14 cellular contexts compared by ENCODE assay signal in the genomic region with DNA sequence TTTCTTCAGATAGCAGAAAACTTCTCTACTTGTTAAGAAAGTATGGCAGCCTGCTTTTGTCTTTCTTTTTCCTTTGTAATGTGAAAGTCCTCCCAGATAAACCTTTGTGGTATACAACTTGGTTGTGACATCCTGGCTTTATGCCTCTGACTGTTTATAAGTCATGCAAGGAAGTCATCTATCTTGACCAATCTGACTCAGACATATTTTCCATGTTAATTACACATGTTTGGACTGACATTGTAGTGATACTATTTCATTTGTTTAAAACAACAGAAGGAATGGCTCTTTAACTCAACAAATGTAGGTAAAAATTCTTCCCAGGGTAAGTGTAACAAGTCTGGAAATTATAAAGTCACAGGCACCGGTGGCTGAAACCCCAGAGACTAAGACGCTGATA.
DNase-seq lines count a peak whose midpoint lies in the region; ATAC-seq and TF ChIP-seq lines count a peak whose summit lies in the region.
"Had no signal": no experiment of that assay in that cellular context is flagged by ENCODE, and none has a peak within 500 bp of the region (broad histone marks: within the 10 kb centered on the region; RNA-seq: fewer than 3 reads in every experiment).

No MANE protein-coding gene starts in this region.

- H2AFZ ChIP-seq in ACC112 (ENCODE audit: low read length, unreplicated experiment): peak overlapping the region; percentile 81

- no peaks in the 10 kb centered on the region for H3K36me3 ChIP-seq in ACC112 (ENCODE audit: insufficient read depth, low read length)
- H3K36me3 ChIP-seq in lower lobe of right lung: no peaks in the 10 kb centered on the region
- H3K36me3 ChIP-seq in CD8-positive, alpha-beta T cell (ENCODE audit: insufficient read depth, low read length): no peaks in the 10 kb centered on the region
- H3K36me3 ChIP-seq: spleen, WERI-Rb-1 had no signal

- no peaks in the 10 kb centered on the region for H3K27me3 Mint-ChIP-seq in CD8-positive, alpha-beta T cell (ENCODE audit: low read depth)
- no peaks in the 10 kb centered on the region for H3K27me3 Mint-ChIP-seq in natural killer cell treated with Interleukin-12 subunit alpha and Interleukin-12 subunit beta and Interleukin-15 and Interleukin-18, amount 100 ng/mL, for 72 hours

- H3K79me2 ChIP-seq in ACC112 (ENCODE audit: control insufficient read depth, insufficient read depth, low read length, unreplicated experiment): no peaks in the 10 kb centered on the region

- intact Hi-C loops in lower lobe of right lung (cut with DNase I): no loop called here
- intact Hi-C loops in CD8-positive, alpha-beta T cell (cut with DNase I, micrococcal nuclease): no loop called here

- peaks cover 42% of the 10 kb centered on the region for H3K4me1 ChIP-seq in ACC112 (ENCODE audit: control insufficient read depth, insufficient read depth, low read length, unreplicated experiment)
- no peaks in the 10 kb centered on the region for H3K4me1 ChIP-seq in lower lobe of right lung
- no peaks in the 10 kb centered on the region for H3K4me1 ChIP-seq in CD8-positive, alpha-beta T cell (ENCODE audit: insufficient read depth, low read length)

- POLR2A ChIA-PET in CD8-positive, alpha-beta T cell (lab: Charles Lee): no interaction called here

- no peaks in the 10 kb centered on the region for H3K9me3 Mint-ChIP-seq in CD8-positive, alpha-beta T cell
- no peaks in the 10 kb centered on the region for H3K9me3 Mint-ChIP-seq in natural killer cell treated with Interleukin-12 subunit alpha and Interleukin-12 subunit beta and Interleukin-15 and Interleukin-18, amount 100 ng/mL, for 72 hours
- H3K9me3 Mint-ChIP-seq: activated T-helper 17 cell treated with anti-CD3 and anti-CD28 coated beads, Interleukin-2, amount 50 U/mL, for 72 hours had no signal

- H3K4me1 Mint-ChIP-seq in CD8-positive, alpha-beta T cell (ENCODE audit: low read depth): no peaks in the 10 kb centered on the region
- no peaks in the 10 kb centered on the region for H3K4me1 Mint-ChIP-seq in natural killer cell treated with Interleukin-12 subunit alpha and Interleukin-12 subunit beta and Interleukin-15 and Interleukin-18, amount 100 ng/mL, for 72 hours (ENCODE audit: low read depth in 2 of 2)
- H3K4me1 Mint-ChIP-seq: activated T-helper 17 cell treated with anti-CD3 and anti-CD28 coated beads, Interleukin-2, amount 50 U/mL, for 72 hours had no signal

- ATAC-seq in lower lobe of right lung: peak; percentile 49 to 50
- ATAC-seq in CD8-positive, alpha-beta T cell: no peak
- ATAC-seq in natural killer cell treated with Interleukin-12 subunit alpha and Interleukin-12 subunit beta and Interleukin-15 and Interleukin-18, amount 100 ng/mL, for 72 hours: no peak
- ATAC-seq: activated T-helper 17 cell treated with anti-CD3 and anti-CD28 coated beads, Interleukin-2, amount 50 U/mL, for 72 hours; left lobe of liver had no signal

- no peak overlapping the region for H3K27ac Mint-ChIP-seq in CD8-positive, alpha-beta T cell
- no peak overlapping the region for H3K27ac Mint-ChIP-seq in natural killer cell treated with Interleukin-12 subunit alpha and Interleukin-12 subunit beta and Interleukin-15 and Interleukin-18, amount 100 ng/mL, for 72 hours
- H3K27ac Mint-ChIP-seq: activated T-helper 17 cell treated with anti-CD3 and anti-CD28 coated beads, Interleukin-2, amount 50 U/mL, for 72 hours had no signal

- no peaks in the 10 kb centered on the region for H3K9me3 ChIP-seq in lower lobe of right lung
- H3K9me3 ChIP-seq in CD8-positive, alpha-beta T cell (ENCODE audit: low read length): no peaks in the 10 kb centered on the region
- H3K9me3 ChIP-seq: spleen had no signal

- peak overlapping the region; percentile 37; the same call in 1 of the 2 replicates for H3K4me3 ChIP-seq in ACC112 (ENCODE audit: low read depth, low read length)
- no peak overlapping the region for H3K4me3 ChIP-seq in epithelial cell of esophagus (ENCODE audit: low read length)
- no peak overlapping the region for H3K4me3 ChIP-seq in lower lobe of right lung
- no peak overlapping the region for H3K4me3 ChIP-seq in CD8-positive, alpha-beta T cell (ENCODE audit: low read depth, low read length)
- H3K4me3 ChIP-seq: spleen had no signal

- TF ChIP-seq CTCF in epithelial cell of esophagus (IDR thresholded peaks at IDR 0.05; ENCODE audit: insufficient read depth, low read depth, low read length, missing control alignments): no peak
- no peak for TF ChIP-seq CTCF in lower lobe of right lung (IDR thresholded peaks at IDR 0.05)
- no peak for TF ChIP-seq CTCF in CD8-positive, alpha-beta T cell (IDR thresholded peaks at IDR 0.05)

- H3K27me3 ChIP-seq in ACC112 (ENCODE audit: insufficient read depth, low read length) (no peaks in the 10 kb centered on the region), lower lobe of right lung (ENCODE audit: low read depth) (no peaks in the 10 kb centered on the region)
- no peaks in the 10 kb centered on the region for H3K27me3 ChIP-seq in CD8-positive, alpha-beta T cell (ENCODE audit: insufficient read depth, low read length)
- H3K27me3 ChIP-seq: spleen had no signal

- H3K27ac ChIP-seq in ACC112 (ENCODE audit: low read depth, low read length): peak overlapping the region; percentile 79
- H3K27ac ChIP-seq in lower lobe of right lung: no peak overlapping the region
- H3K27ac ChIP-seq in CD8-positive, alpha-beta T cell (ENCODE audit: low read depth, low read length): no peak overlapping the region
- H3K27ac ChIP-seq: spleen, WERI-Rb-1 had no signal

- no peak overlapping the region for H3K4me3 Mint-ChIP-seq in CD8-positive, alpha-beta T cell
- H3K4me3 Mint-ChIP-seq in natural killer cell treated with Interleukin-12 subunit alpha and Interleukin-12 subunit beta and Interleukin-15 and Interleukin-18, amount 100 ng/mL, for 72 hours: no peak overlapping the region
- H3K4me3 Mint-ChIP-seq: activated T-helper 17 cell treated with anti-CD3 and anti-CD28 coated beads, Interleukin-2, amount 50 U/mL, for 72 hours had no signal

- H3K36me3 Mint-ChIP-seq in CD8-positive, alpha-beta T cell: no peaks in the 10 kb centered on the region
- no peaks in the 10 kb centered on the region for H3K36me3 Mint-ChIP-seq in natural killer cell treated with Interleukin-12 subunit alpha and Interleukin-12 subunit beta and Interleukin-15 and Interleukin-18, amount 100 ng/mL, for 72 hours

- DNase-seq in LHCN-M2 (ENCODE audit: low read depth) (peak; percentile 97), epithelial cell of esophagus (ENCODE audit: low read depth) (peak; percentile 76), lower lobe of right lung (no peak), NCI-H128 (lab: John Stamatoyannopoulos, UW; ENCODE audit: unreplicated experiment) (no peak), NCI-H1930 (lab: John Stamatoyannopoulos, UW) (no peak)
- no peak for DNase-seq in CD8-positive, alpha-beta T cell
- no peak for DNase-seq in natural killer cell treated with Interleukin-12 subunit alpha and Interleukin-12 subunit beta and Interleukin-15 and Interleukin-18, amount 100 ng/mL, for 72 hours (ENCODE audit: low spot score)
- DNase-seq: effector memory CD4-positive, alpha-beta T cell; NCI-H1436 treated with DMSO at 0.1 percent for 48 hours; spleen; WERI-Rb-1 had no signal

- CTCF ChIA-PET in CD8-positive, alpha-beta T cell (lab: Charles Lee): no interaction called here

Comparison
In these comparisons a context has a peak if more than half of its experiments do, and no peak if none do; other contexts are left out.
1. DNase-seq: peak in LHCN-M2 (single experiment) and epithelial cell of esophagus (single experiment); none in lower lobe of right lung (single experiment), CD8-positive, alpha-beta T cell (0 of 7), NCI-H128 (single experiment), natural killer cell treated with Interleukin-12 subunit alpha and Interleukin-12 subunit beta and Interleukin-15 and Interleukin-18, amount 100 ng/mL, for 72 hours (single experiment) and NCI-H1930 (0 of 2).
2. ATAC-seq: peak in lower lobe of right lung (2 of 2); none in CD8-positive, alpha-beta T cell (single experiment) and natural killer cell treated with Interleukin-12 subunit alpha and Interleukin-12 subunit beta and Interleukin-15 and Interleukin-18, amount 100 ng/mL, for 72 hours (0 of 2).